In genomic region chr6:116737004-116737403, GRCh38 we compare ENCODE assay signal across 2 cellular contexts.
A peak's percentile ranks its signal among the peaks of the same experiment; 100 is the strongest.
TF ChIP-seq lines count a peak whose summit lies in the region.

No MANE protein-coding gene starts in this region.

TF ChIP-seq in HepG2, 621 proteins besides CTCF, POLR2A, EP300 and RAD21:
- peak; percentile 68 to 85; a peak in 3 of 4 replicates for TF ChIP-seq MAFK (conservative IDR thresholded peaks at IDR 0.05 in 1 of 2, IDR thresholded peaks at IDR 0.05 in 1 of 2; ENCODE audit: low read length in 2 of 2)
- peak; percentile 71 for TF ChIP-seq MAFF (IDR thresholded peaks at IDR 0.05; ENCODE audit: low read depth, low read length)
- TF ChIP-seq RNF2 (conservative IDR thresholded peaks at IDR 0.05; ENCODE audit: low read depth), result no peak
TF ChIP-seq in HepG2: peak in this region for 2.

TF ChIP-seq in K562, 482 proteins besides CTCF, POLR2A, EP300 and RAD21:
- TF ChIP-seq C11orf30 (IDR thresholded peaks at IDR 0.05; ENCODE audit: low read depth) (peak; percentile 34; the same call in 1 of the 2 replicates), ZNF316 (IDR thresholded peaks at IDR 0.05) (peak; percentile 74), MAFF (IDR thresholded peaks at IDR 0.05; ENCODE audit: low read length) (peak; percentile 15; the same call in 1 of the 2 replicates), ZNF766 (CRISPR knock-in tag; conservative IDR thresholded peaks at IDR 0.05) (no peak)
